Comparison of ENCODE assay signal across 19 cellular contexts in the genomic region with DNA sequence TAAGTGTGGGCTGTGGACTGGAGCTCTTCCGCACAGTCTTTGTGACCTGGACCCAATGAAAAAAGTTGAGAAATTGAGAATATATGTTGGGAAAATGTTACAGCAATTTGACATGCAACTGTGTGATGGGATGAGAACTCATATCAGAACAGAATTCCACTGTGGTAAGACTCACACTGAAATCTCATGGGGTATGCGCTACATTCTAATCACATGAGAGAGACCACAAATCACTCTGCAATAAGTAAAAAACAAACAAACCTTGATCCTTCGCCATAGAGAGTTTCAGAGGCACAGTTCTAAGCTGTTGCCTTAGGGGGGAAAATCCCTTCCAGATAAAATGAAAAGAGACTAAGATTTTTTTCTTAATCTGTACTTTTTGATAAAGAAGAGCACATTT. TPM values are rescaled to one million over a fixed set of nuclear protein-coding genes. Genes with fewer than 3 reads are reported as not detected.
DNase-seq lines count a peak whose midpoint lies in the region; ATAC-seq and TF ChIP-seq lines count a peak whose summit lies in the region.
"Had no signal": no experiment of that assay in that cellular context is flagged by ENCODE, and none has a peak within 500 bp of the region (broad histone marks: within the 10 kb centered on the region; RNA-seq: fewer than 3 reads in every experiment).

No MANE protein-coding gene starts in this region.

- intact Hi-C loops in CD14-positive monocyte (cut with micrococcal nuclease): no loop called here

- no peak overlapping the region for H3K4me3 Mint-ChIP-seq in CD14-positive monocyte
- H3K4me3 Mint-ChIP-seq: dendritic cell treated with granulocyte-macrophage colony-stimulating factor and Interleukin-4, amounts not matched to agents 40 ng/mL and 50 ng/mL, for 4 days; T-helper 17 cell had no signal

- H2AFZ ChIP-seq in fibroblast of lung (ENCODE audit: low read length) (no peak overlapping the region), osteoblast (ENCODE audit: low read length) (no peak overlapping the region)

- H3K36me3 ChIP-seq in fibroblast of lung (ENCODE audit: control insufficient read depth, insufficient read depth, low read length) (peaks cover 2% of the 10 kb centered on the region), osteoblast (ENCODE audit: insufficient read depth, low read length) (peaks cover 73% of the 10 kb centered on the region)
- H3K36me3 ChIP-seq: ovary had no signal

- H3K27ac Mint-ChIP-seq in CD14-positive monocyte: no peak overlapping the region
- H3K27ac Mint-ChIP-seq: dendritic cell treated with granulocyte-macrophage colony-stimulating factor and Interleukin-4, amounts not matched to agents 40 ng/mL and 50 ng/mL, for 4 days; T-helper 17 cell had no signal

- DNase-seq in AG10803 (ENCODE audit: low read depth) (peak; percentile 73), NCI-H226 (peak; percentile 28), fibroblast of lung (ENCODE audit: low read depth in 2 of 2) (peak; percentile 83 to 86), osteoblast (ENCODE audit: insufficient read length, low spot score, missing footprints) (peak; percentile 75), Ammon's horn (ENCODE audit: low spot score) (no peak), CD14-positive monocyte (ENCODE audit: low spot score) (no peak)
- DNase-seq: activated CD4-positive, CD25-positive, alpha-beta regulatory T cell; activated effector memory CD4-positive, alpha-beta T cell treated with Interleukin-2 at 50 U/mL for 16 hours; amygdala; NCI-H187; NCI-H446 treated with DMSO at 0.1 percent for 48 hours; ovary; SHP77; stimulated activated CD4-positive, alpha-beta T cell treated with anti-CD3 and anti-CD28 coated beads, Interleukin-12 subunit alpha, Interleukin-12 subunit beta, amount 100 ng/mL, for 4 hours; stimulated activated naive CD4-positive, alpha-beta T cell; T-helper 17 cell had no signal

- H3K4me1 Mint-ChIP-seq in CD14-positive monocyte: no peaks in the 10 kb centered on the region
- H3K4me1 Mint-ChIP-seq: T-helper 17 cell had no signal

- H3K27ac ChIP-seq in fibroblast of lung (ENCODE audit: insufficient read depth, low read length) (peak overlapping the region; percentile 6), osteoblast (ENCODE audit: low read depth, low read length) (peak overlapping the region; percentile 89)
- H3K27ac ChIP-seq: ovary had no signal

- H4K20me1 ChIP-seq in fibroblast of lung (ENCODE audit: control insufficient read depth, extremely low read depth, insufficient read depth, low read length) (no peaks in the 10 kb centered on the region), osteoblast (ENCODE audit: insufficient read depth, low read length) (no peaks in the 10 kb centered on the region)

- H3K4me3 ChIP-seq in AG10803 (ENCODE audit: low read length) (no peak overlapping the region), fibroblast of lung (replicated peaks in 1 of 4; ENCODE audit: control extremely low read depth in 1 of 4, insufficient read depth in 1 of 4, low read depth in 3 of 4, low read length in 4 of 4) (no peak overlapping the region), osteoblast (ENCODE audit: insufficient read depth, low read length) (no peak overlapping the region)
- H3K4me3 ChIP-seq: ovary had no signal

- peaks cover 0 to 9% (median 4%) of the 10 kb centered on the region in 3 donors for H3K27me3 Mint-ChIP-seq in CD14-positive monocyte (ENCODE audit: low read depth in 3 of 3)

- peaks cover 0 to 4% (median 2%) of the 10 kb centered on the region in 7 donors for H3K9me3 Mint-ChIP-seq in CD14-positive monocyte
- H3K9me3 Mint-ChIP-seq: dendritic cell treated with granulocyte-macrophage colony-stimulating factor and Interleukin-4, amounts not matched to agents 40 ng/mL and 50 ng/mL, for 4 days had no signal

- H3K36me3 Mint-ChIP-seq in CD14-positive monocyte: no peaks in the 10 kb centered on the region

- H3K27me3 ChIP-seq in fibroblast of lung (ENCODE audit: control insufficient read depth, insufficient read depth, low read length): no peaks in the 10 kb centered on the region
- H3K27me3 ChIP-seq in osteoblast (ENCODE audit: insufficient read depth, low read length): no peaks in the 10 kb centered on the region
- H3K27me3 ChIP-seq: ovary had no signal

- H3K9me3 ChIP-seq in fibroblast of lung (ENCODE audit: control insufficient read depth, insufficient read depth, low read depth, low read length) (no peaks in the 10 kb centered on the region), osteoblast (ENCODE audit: low read depth, low read length) (no peaks in the 10 kb centered on the region)
- H3K9me3 ChIP-seq: ovary had no signal

- ATAC-seq in GM21367 (IDR thresholded peaks at IDR 0.05; ENCODE audit: unreplicated experiment) (no peak), HG03095 (IDR thresholded peaks at IDR 0.05; ENCODE audit: unreplicated experiment) (no peak)
- ATAC-seq: T-helper 17 cell had no signal

- no peaks in the 10 kb centered on the region for H3K79me2 ChIP-seq in fibroblast of lung (ENCODE audit: control insufficient read depth, insufficient read depth, low read length)
- H3K79me2 ChIP-seq in osteoblast (ENCODE audit: insufficient read depth, low read length): no peaks in the 10 kb centered on the region

- no peak for TF ChIP-seq CTCF in AG10803 (conservative IDR thresholded peaks at IDR 0.05; ENCODE audit: low read length)
- no peak for TF ChIP-seq CTCF in fibroblast of lung (conservative IDR thresholded peaks at IDR 0.05 in 1 of 2, IDR thresholded peaks at IDR 0.05 in 1 of 2; ENCODE audit: low read depth in 1 of 2, low read length in 2 of 2)
- TF ChIP-seq CTCF in osteoblast (IDR thresholded peaks at IDR 0.05; ENCODE audit: extremely low read depth, low read depth, low read length): no peak
- no peak for TF ChIP-seq CTCF in CD14-positive monocyte (IDR thresholded peaks at IDR 0.05)

- H3K4me2 ChIP-seq in fibroblast of lung (ENCODE audit: extremely low read depth, insufficient read depth, low read length) (no peak overlapping the region), osteoblast (ENCODE audit: insufficient read depth, low read length) (peak overlapping the region; percentile 56)

- H3K4me1 ChIP-seq in fibroblast of lung (ENCODE audit: control insufficient read depth, extremely low read depth, insufficient read depth, low read length) (peaks cover 13% of the 10 kb centered on the region), osteoblast (ENCODE audit: insufficient read depth, low read length) (peaks cover 26% of the 10 kb centered on the region)

- no peak overlapping the region for H3K9ac ChIP-seq in fibroblast of lung (ENCODE audit: insufficient read depth, low read length)

RNA-seq across cellular contexts. Expression of gene LMCD1, which starts 37.3 kb away (rescaled TPM):
- total RNA-seq in fibroblast of lung (40.1 and 60.1 TPM in 2 replicates), osteoblast (213 and 294 TPM in 2 replicates)
- polyA plus RNA-seq in fibroblast of lung (29.7 and 137 TPM in 2 replicates), CD14-positive monocyte (under 1 TPM in 1 of 2 donors, not detected in 1; 0.51 TPM)
- polyA plus RNA-seq in fibroblast of lung (2012): 33.1 and 156 TPM in 2 replicates
- polyA minus RNA-seq in fibroblast of lung (ENCODE audit: low replicate concordance): 22.1 and 94.8 TPM in 2 replicates

Comparison
In these comparisons a context has a peak if more than half of its experiments do, and no peak if none do; other contexts are left out.
1. DNase-seq: peak in AG10803 (single experiment), NCI-H226 (single experiment), fibroblast of lung (2 of 2) and osteoblast (single experiment); none in Ammon's horn (single experiment) and CD14-positive monocyte (single experiment).